ENCODE assay signal across 8 cellular contexts in the genomic region with DNA sequence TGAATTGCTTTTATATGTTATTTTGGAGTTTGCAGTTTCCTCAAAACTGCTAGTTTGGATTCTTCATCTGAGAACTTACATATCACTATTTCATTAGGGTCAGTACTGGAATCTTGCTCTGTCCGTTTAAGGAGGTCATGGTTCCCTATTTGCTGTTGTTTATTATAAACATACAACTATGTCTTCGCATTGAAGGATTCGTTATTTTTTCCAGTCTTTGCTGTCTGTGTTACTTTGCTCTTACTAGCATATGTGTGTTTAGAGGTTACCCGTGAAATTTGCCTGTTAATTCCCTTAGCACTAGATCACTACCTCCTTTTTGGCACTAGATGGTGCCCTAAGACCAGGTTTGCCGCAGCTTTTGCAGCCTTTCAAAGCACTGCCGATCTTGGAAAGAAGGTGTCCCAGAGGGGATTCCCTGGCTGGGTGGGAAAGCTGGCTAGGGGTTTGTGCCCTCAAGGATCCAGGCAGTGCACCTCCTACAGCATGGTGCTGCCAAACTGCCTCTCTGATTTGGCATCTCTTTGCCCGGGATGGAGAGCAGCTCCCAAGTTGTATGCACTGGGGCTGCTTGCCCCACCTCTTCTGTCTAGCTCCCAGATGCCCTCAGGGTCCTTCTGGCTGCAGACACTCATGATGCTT.
A peak's percentile ranks its signal among the peaks of the same experiment; 100 is the strongest.
DNase-seq lines count a peak whose midpoint lies in the region; ATAC-seq and TF ChIP-seq lines count a peak whose summit lies in the region.

No MANE protein-coding gene starts in this region.

- CTCF ChIA-PET in BJ (lab: Yijun Ruan, JAX), result interaction anchor here (0.6 to 4.7 kb wide), 18 partner anchors 23 to 526 kb away, joined by 3 to 50 read pairs (median 4); a partner anchor contains a TSS

- no peak overlapping the region for H3K4me3 ChIP-seq in BJ (ENCODE audit: low read depth, low read length)

- DNase-seq in BJ (ENCODE audit: low read depth), result peak; percentile 34
- DNase-seq in NCI-H446 (lab: John Stamatoyannopoulos, UW), result peak; percentile 46 to 64
- DNase-seq in activated CD4-positive, alpha-beta T cell treated with anti-CD3 and anti-CD28 coated beads for 4 hours, result peak; percentile 62 to 68
- DNase-seq in dermis microvascular lymphatic vessel endothelial cell (ENCODE audit: low read depth in 2 of 2), result peak; percentile 17 to 40
- peak; percentile 62 to 74 for DNase-seq in memory B cell (ENCODE audit: low spot score in 2 of 2)
- peak; percentile 38 to 41 for DNase-seq in stimulated activated CD8-positive, alpha-beta memory T cell treated with anti-CD3 and anti-CD28 coated beads, Interleukin-4, amount 100 ng/mL, for 1 hour (ENCODE audit: low read depth in 2 of 2, low spot score in 1 of 2)

- ATAC-seq in GM18909 (IDR thresholded peaks at IDR 0.05; ENCODE audit: poor library complexity, unreplicated experiment) (peak; percentile 87), HG03135 (IDR thresholded peaks at IDR 0.05; ENCODE audit: unreplicated experiment) (peak; percentile 82), memory B cell (ENCODE audit: low read depth) (peak; percentile 90)

- POLR2A ChIA-PET in BJ (lab: Charles Lee), result interaction anchor here (0.6 kb wide), 1 partner anchor 547 kb away, joined by 13 read pairs; no protein-coding TSS in a partner anchor

- peak overlapping the region; percentile 85 for H3K4me3 Mint-ChIP-seq in memory B cell

- peaks cover 2% of the 10 kb centered on the region; the same call in 1 of the 2 replicates for H3K27me3 ChIP-seq in BJ (ENCODE audit: control insufficient read depth, insufficient read depth, low read length)

- H3K27ac Mint-ChIP-seq in memory B cell, result peak overlapping the region; percentile 56

- peaks cover 3% of the 10 kb centered on the region for H3K4me1 Mint-ChIP-seq in memory B cell

- peaks cover 4% of the 10 kb centered on the region for H3K36me3 Mint-ChIP-seq in memory B cell

- peaks cover 6% of the 10 kb centered on the region for H3K9me3 Mint-ChIP-seq in memory B cell

- H3K36me3 ChIP-seq in BJ (ENCODE audit: control insufficient read depth, insufficient read depth, low read length), result no peaks in the 10 kb centered on the region

- TF ChIP-seq CTCF in BJ (IDR thresholded peaks at IDR 0.05; ENCODE audit: insufficient read depth, low read depth, low read length), result peak; percentile 72

- no peaks in the 10 kb centered on the region for H3K27me3 Mint-ChIP-seq in memory B cell
